Comparison of ENCODE assay signal across 18 cellular contexts in genomic region chrX:94676285-94676684, GRCh38.
"Had no signal": no experiment of that assay in that cellular context is flagged by ENCODE, and none has a peak within 500 bp of the region (broad histone marks: within the 10 kb centered on the region; RNA-seq: fewer than 3 reads in every experiment).

No MANE protein-coding gene starts in this region.

- H3K27ac ChIP-seq: cardiac muscle cell, esophagus squamous epithelium, neutrophil, sigmoid colon, testis, upper lobe of left lung had no signal

- H3K27me3 ChIP-seq: cardiac muscle cell, esophagus squamous epithelium, neutrophil, sigmoid colon, testis, upper lobe of left lung had no signal

- H3K36me3 ChIP-seq: cardiac muscle cell, esophagus squamous epithelium, neutrophil, sigmoid colon, upper lobe of left lung had no signal

- DNase-seq: activated CD4-positive, alpha-beta T cell treated with anti-CD3 and anti-CD28 coated beads, Interleukin-2, amount 10 ng/mL, durations not matched to agents 24 days and 14 days; activated CD8-positive, alpha-beta T cell treated with anti-CD3 and anti-CD28 coated beads, Interleukin-2, amount 10 ng/mL, durations not matched to agents 7 days and 5 days; activated naive CD4-positive, alpha-beta T cell treated with Interleukin-2 at 50 U/mL for 16 hours; activated naive CD8-positive, alpha-beta T cell treated with anti-CD3 and anti-CD28 coated beads, Interleukin-2, amount 10 ng/mL, durations not matched to agents 7 days and 5 days; activated T-cell treated with anti-CD3 and anti-CD28 coated beads, Interleukin-2, amount 50 U/mL, for 24 hours; amygdala; dermis blood vessel endothelial cell; effector memory CD4-positive, alpha-beta T cell; esophagus squamous epithelium; mucosa of descending colon; naive B cell; sigmoid colon; stimulated activated CD4-positive, alpha-beta T cell treated with anti-CD3 and anti-CD28 coated beads, Interleukin-4, amount 100 ng/mL, for 24 hours; testis; upper lobe of left lung had no signal

- H3K4me3 ChIP-seq: cardiac muscle cell, esophagus squamous epithelium, mucosa of descending colon, sigmoid colon, testis, upper lobe of left lung had no signal

- ATAC-seq: activated CD8-positive, alpha-beta T cell treated with anti-CD3 and anti-CD28 coated beads, Interleukin-2, amount 10 ng/mL, durations not matched to agents 7 days and 5 days; mucosa of descending colon; stimulated activated effector memory CD8-positive, alpha-beta T cell treated with anti-CD3 and anti-CD28 coated beads, Interleukin-12 subunit alpha, Interleukin-12 subunit beta, amount 100 ng/mL, for 72 hours had no signal

- H3K9me3 ChIP-seq: esophagus squamous epithelium, mucosa of descending colon, neutrophil, sigmoid colon, testis, upper lobe of left lung had no signal

- H3K4me1 ChIP-seq: esophagus squamous epithelium, sigmoid colon, testis, upper lobe of left lung had no signal
